8 cellular contexts compared by ENCODE assay signal in the genomic region with DNA sequence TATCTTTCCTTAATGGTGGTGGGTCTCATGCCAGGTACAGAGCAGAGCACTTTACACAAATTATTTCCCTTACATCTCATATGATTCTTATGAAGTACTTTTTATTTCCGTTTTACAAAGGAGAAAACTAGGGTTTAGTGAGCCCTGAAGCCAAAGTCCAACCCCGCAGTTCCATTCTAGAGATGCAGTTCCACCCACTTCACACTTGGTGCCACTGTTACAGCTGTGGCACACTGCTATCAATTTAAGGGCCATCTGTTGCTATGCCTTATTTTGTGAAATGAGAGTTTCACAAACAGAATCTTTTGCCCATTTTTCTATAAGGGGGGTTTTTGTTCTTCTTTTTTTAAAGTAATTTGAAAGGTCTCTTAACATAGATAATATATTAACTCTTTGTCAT. TPM values are rescaled to one million over a fixed set of nuclear protein-coding genes. Genes with fewer than 3 reads are reported as not detected.
A peak's percentile ranks its signal among the peaks of the same experiment; 100 is the strongest.
DNase-seq lines count a peak whose midpoint lies in the region; ATAC-seq lines count a peak whose summit lies in the region.

No MANE protein-coding gene starts in this region.

- H3K4ac ChIP-seq in mesendoderm (ENCODE audit: low read depth, low read length), result no peak overlapping the region

- H3K9ac ChIP-seq in mesendoderm (ENCODE audit: low read length), result no peak overlapping the region

- peak; percentile 39 for DNase-seq in EH (ENCODE audit: low read depth)
- peak; percentile 20 for DNase-seq in astrocyte of the hippocampus (ENCODE audit: low read depth, low spot score)
- DNase-seq in mesendoderm, result peak; percentile 23
- no peak for DNase-seq in 8988T
- no peak for DNase-seq in NCI-H1092 (lab: John Stamatoyannopoulos, UW)
- DNase-seq in cortex of kidney (lab: John Stamatoyannopoulos, UW), result no peak

- no peaks in the 10 kb centered on the region for H3K4me1 ChIP-seq in mesendoderm (ENCODE audit: control insufficient read depth, low read depth, low read length)

- no peak overlapping the region for H2BK5ac ChIP-seq in mesendoderm (ENCODE audit: low read length)

- no CpG with 5 or more reads among the region's 2 CpGs for WGBS in mesendoderm (ENCODE audit: extremely low coverage, insufficient coverage, low lambda C conversion rate)

- H3K4me3 ChIP-seq in mesendoderm (ENCODE audit: low read length), result no peak overlapping the region

- no peak overlapping the region for H4K8ac ChIP-seq in mesendoderm (ENCODE audit: low read depth, low read length)

- no peaks in the 10 kb centered on the region for H3K36me3 ChIP-seq in mesendoderm (ENCODE audit: control insufficient read depth, insufficient read depth, low read length)

- H3K79me1 ChIP-seq in mesendoderm (ENCODE audit: low read length), result no peaks in the 10 kb centered on the region

- no peak overlapping the region for H2BK15ac ChIP-seq in mesendoderm (replicated peaks; ENCODE audit: low read depth)

- no peak overlapping the region for H3K27ac ChIP-seq in mesendoderm (ENCODE audit: low read depth, low read length)

- H3K4me2 ChIP-seq in mesendoderm (ENCODE audit: low read length), result no peak overlapping the region

- H3K79me2 ChIP-seq in mesendoderm (ENCODE audit: control insufficient read depth, insufficient read depth, low read length), result no peaks in the 10 kb centered on the region

- H3K56ac ChIP-seq in mesendoderm (ENCODE audit: low read length), result no peak overlapping the region

- H2BK120ac ChIP-seq in mesendoderm (ENCODE audit: low read depth, low read length), result no peak overlapping the region

- no peaks in the 10 kb centered on the region for H3K27me3 ChIP-seq in mesendoderm (ENCODE audit: insufficient read depth, low read length, poor library complexity)

- peak; percentile 70 for ATAC-seq in HG03175 (IDR thresholded peaks at IDR 0.05; ENCODE audit: unreplicated experiment)
- ATAC-seq in esophagus mucosa, result no peak

- H2AK5ac ChIP-seq in mesendoderm (ENCODE audit: low read length), result no peak overlapping the region

- H3K18ac ChIP-seq in mesendoderm (ENCODE audit: low read length), result no peak overlapping the region

- no peak overlapping the region for H3K23ac ChIP-seq in mesendoderm (ENCODE audit: low read length)

- no peak overlapping the region for H4K5ac ChIP-seq in mesendoderm (ENCODE audit: low read length)

RNA-seq across cellular contexts. Expression of a gene that starts 12.9 kb away (rescaled TPM):
- polyA plus RNA-seq in mesendoderm (2013, experiment 1 of 2), result 18.2 TPM
- 20.5 TPM for polyA plus RNA-seq in mesendoderm (2013, experiment 2 of 2)
- 26.0 TPM for total RNA-seq in esophagus mucosa

RNA-seq across cellular contexts. Expression of a gene that starts 21.0 kb away (rescaled TPM):
- polyA plus RNA-seq in mesendoderm (2013, experiment 1 of 2), result not detected
- not detected for polyA plus RNA-seq in mesendoderm (2013, experiment 2 of 2)
- total RNA-seq in esophagus mucosa, result not detected

Comparison
In these comparisons a context has a peak if more than half of its experiments do, and no peak if none do; other contexts are left out.
1. DNase-seq: peak in EH (single experiment), astrocyte of the hippocampus (single experiment) and mesendoderm (single experiment); none in 8988T (single experiment), NCI-H1092 (single experiment) and cortex of kidney (single experiment).